1 cellular context compared by ENCODE assay signal in the genomic region with DNA sequence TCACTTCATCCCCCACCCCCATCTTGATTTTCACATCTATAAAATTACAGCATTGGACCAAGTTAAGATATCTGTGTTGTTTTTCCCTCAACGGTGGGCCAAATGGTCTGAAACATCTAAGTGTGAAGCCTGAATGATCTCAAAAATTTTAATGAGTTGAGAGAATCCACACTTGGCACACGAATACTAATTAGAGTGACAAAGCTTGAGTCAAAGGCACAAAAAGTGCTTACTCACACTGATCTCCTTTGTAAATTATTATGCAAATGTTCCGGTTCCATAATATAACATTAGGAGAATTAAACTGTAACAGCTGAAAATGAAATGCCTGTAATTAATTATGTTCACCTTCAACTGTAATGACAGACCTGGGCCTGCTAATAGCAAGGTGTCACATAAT.
TF ChIP-seq lines count a peak whose summit lies in the region.

No MANE protein-coding gene starts in this region.

TF ChIP-seq in H1, 55 proteins besides CTCF, POLR2A, EP300 and RAD21:
- TF ChIP-seq SIN3A (conservative IDR thresholded peaks at IDR 0.05 in 1 of 2, IDR thresholded peaks at IDR 0.05 in 1 of 2; ENCODE audit: low read depth in 1 of 2, low read length in 2 of 2) (no peak), JUN (IDR thresholded peaks at IDR 0.05; ENCODE audit: low read depth, low read length) (no peak), TCF12 (IDR thresholded peaks at IDR 0.05; ENCODE audit: low read depth, low read length) (no peak), POU5F1 (IDR thresholded peaks at IDR 0.05; ENCODE audit: low read depth, low read length) (no peak), NRF1 (IDR thresholded peaks at IDR 0.05; ENCODE audit: low read depth, low read length) (no peak), TAF1 (IDR thresholded peaks at IDR 0.05; ENCODE audit: low read depth, low read length) (no peak), CBX5 (IDR thresholded peaks at IDR 0.05; ENCODE audit: low read depth, low read length) (no peak), POLR2AphosphoS5 (IDR thresholded peaks at IDR 0.05; ENCODE audit: low read depth, low read length) (no peak), TAF7 (optimal IDR thresholded peaks at IDR 0.05; ENCODE audit: borderline replicate concordance, low read depth, low read length) (no peak), TEAD4 (IDR thresholded peaks at IDR 0.05; ENCODE audit: low read depth, low read length) (no peak), RFX5 (IDR thresholded peaks at IDR 0.05; ENCODE audit: borderline replicate concordance, low read depth, low read length) (no peak), SRF (IDR thresholded peaks at IDR 0.05; ENCODE audit: low read depth, low read length) (no peak), CTBP2 (IDR thresholded peaks at IDR 0.05; ENCODE audit: borderline replicate concordance, insufficient read depth, insufficient read length, low read length) (no peak), CHD2 (IDR thresholded peaks at IDR 0.05; ENCODE audit: low read length) (no peak)
TF ChIP-seq in H1: peak in this region for 0.
